In genomic region chr9:96014078-96014477, GRCh38 we compare ENCODE assay signal across 11 cellular contexts.
DNase-seq lines count a peak whose midpoint lies in the region; ATAC-seq and TF ChIP-seq lines count a peak whose summit lies in the region.
"Had no signal": no experiment of that assay in that cellular context is flagged by ENCODE, and none has a peak within 500 bp of the region (broad histone marks: within the 10 kb centered on the region; RNA-seq: fewer than 3 reads in every experiment).

No MANE protein-coding gene starts in this region.

- CTCF ChIA-PET in activated CD8-positive, alpha-beta T cell treated with anti-CD3 and anti-CD28 coated beads for 36 hours (lab: Charles Lee), result interaction anchor here (0.7 kb wide), 1 partner anchor 203 kb away, joined by 3 read pairs; no protein-coding TSS in a partner anchor

- peaks cover 7% of the 10 kb centered on the region for H3K36me3 Mint-ChIP-seq in T-helper 17 cell (ENCODE audit: low read depth)
- H3K36me3 Mint-ChIP-seq in activated CD8-positive, alpha-beta T cell treated with anti-CD3 and anti-CD28 coated beads for 36 hours (ENCODE audit: low read depth), result peaks cover 34% of the 10 kb centered on the region
- H3K36me3 Mint-ChIP-seq in stimulated activated effector memory CD8-positive, alpha-beta T cell treated with anti-CD3 and anti-CD28 coated beads, Interleukin-12 subunit alpha, Interleukin-12 subunit beta, amount 100 ng/mL, for 72 hours, result peaks cover 18% of the 10 kb centered on the region

- peak overlapping the region; percentile 89 for H3K27ac Mint-ChIP-seq in T-helper 17 cell
- H3K27ac Mint-ChIP-seq in activated CD8-positive, alpha-beta T cell treated with anti-CD3 and anti-CD28 coated beads for 36 hours, result peak overlapping the region; percentile 100
- peak overlapping the region; percentile 99 for H3K27ac Mint-ChIP-seq in stimulated activated effector memory CD8-positive, alpha-beta T cell treated with anti-CD3 and anti-CD28 coated beads, Interleukin-12 subunit alpha, Interleukin-12 subunit beta, amount 100 ng/mL, for 72 hours
- H3K27ac Mint-ChIP-seq: H9 had no signal

- H3K4me1 Mint-ChIP-seq in T-helper 17 cell, result peaks cover 43% of the 10 kb centered on the region
- H3K4me1 Mint-ChIP-seq in activated CD8-positive, alpha-beta T cell treated with anti-CD3 and anti-CD28 coated beads for 36 hours (ENCODE audit: low read depth), result peaks cover 56% of the 10 kb centered on the region
- peaks cover 60% of the 10 kb centered on the region for H3K4me1 Mint-ChIP-seq in stimulated activated effector memory CD8-positive, alpha-beta T cell treated with anti-CD3 and anti-CD28 coated beads, Interleukin-12 subunit alpha, Interleukin-12 subunit beta, amount 100 ng/mL, for 72 hours
- H3K4me1 Mint-ChIP-seq: H9 had no signal

- no peaks in the 10 kb centered on the region for H3K27me3 Mint-ChIP-seq in T-helper 17 cell
- H3K27me3 Mint-ChIP-seq in activated CD8-positive, alpha-beta T cell treated with anti-CD3 and anti-CD28 coated beads for 36 hours, result no peaks in the 10 kb centered on the region

- DNase-seq in T-helper 17 cell (peak in 2 of 3 donors; percentile 32 to 38), HuH-7 (ENCODE audit: low spot score) (no peak)
- DNase-seq in activated CD8-positive, alpha-beta T cell treated with anti-CD3 and anti-CD28 coated beads for 36 hours, result peak; percentile 74
- DNase-seq in central memory CD4-positive, alpha-beta T cell, result peak; percentile 56
- peak in 1 of 2 donors; percentile 62 for DNase-seq in stimulated activated effector memory CD8-positive, alpha-beta T cell treated with anti-CD3 and anti-CD28 coated beads, Interleukin-12 subunit alpha, Interleukin-12 subunit beta, amount 100 ng/mL, for 72 hours (ENCODE audit: low spot score in 2 of 2)
- DNase-seq: adrenal gland, H9, mesenchymal stem cell, MG63 had no signal

- H3K9me3 Mint-ChIP-seq in activated CD8-positive, alpha-beta T cell treated with anti-CD3 and anti-CD28 coated beads for 36 hours, result peaks cover 5% of the 10 kb centered on the region
- no peaks in the 10 kb centered on the region for H3K9me3 Mint-ChIP-seq in stimulated activated effector memory CD8-positive, alpha-beta T cell treated with anti-CD3 and anti-CD28 coated beads, Interleukin-12 subunit alpha, Interleukin-12 subunit beta, amount 100 ng/mL, for 72 hours
- H3K9me3 Mint-ChIP-seq: H9 had no signal

- no peak for TF ChIP-seq CTCF in activated CD8-positive, alpha-beta T cell treated with anti-CD3 and anti-CD28 coated beads for 36 hours (IDR thresholded peaks at IDR 0.05)

- POLR2A ChIA-PET in activated CD8-positive, alpha-beta T cell treated with anti-CD3 and anti-CD28 coated beads for 36 hours (lab: Charles Lee), result interaction anchor here (1.1 to 1.7 kb wide), 2 partner anchors 12 to 139 kb away, joined by 3 to 4 read pairs; partner anchors contain the start of gene ERCC6L2

- H3K9me3 ChIP-seq in T-helper 17 cell (ENCODE audit: control insufficient read depth, low read length, poor library complexity, severe bottlenecking), result no peaks in the 10 kb centered on the region
- H3K9me3 ChIP-seq: adrenal gland, MG63 had no signal

- ATAC-seq in T-helper 17 cell (peak; percentile 85), HG03342 (IDR thresholded peaks at IDR 0.05; ENCODE audit: unreplicated experiment) (no peak), HG03135 (IDR thresholded peaks at IDR 0.05; ENCODE audit: unreplicated experiment) (no peak)
- peak; percentile 45 for ATAC-seq in activated CD8-positive, alpha-beta T cell treated with anti-CD3 and anti-CD28 coated beads for 36 hours
- peak; percentile 29 for ATAC-seq in stimulated activated effector memory CD8-positive, alpha-beta T cell treated with anti-CD3 and anti-CD28 coated beads, Interleukin-12 subunit alpha, Interleukin-12 subunit beta, amount 100 ng/mL, for 72 hours

- peak overlapping the region; percentile 83 for H3K4me3 Mint-ChIP-seq in T-helper 17 cell
- peak overlapping the region; percentile 60 for H3K4me3 Mint-ChIP-seq in activated CD8-positive, alpha-beta T cell treated with anti-CD3 and anti-CD28 coated beads for 36 hours
- peak overlapping the region; percentile 67 for H3K4me3 Mint-ChIP-seq in stimulated activated effector memory CD8-positive, alpha-beta T cell treated with anti-CD3 and anti-CD28 coated beads, Interleukin-12 subunit alpha, Interleukin-12 subunit beta, amount 100 ng/mL, for 72 hours
- H3K4me3 Mint-ChIP-seq: H9 had no signal

- intact Hi-C loops in activated CD8-positive, alpha-beta T cell treated with anti-CD3 and anti-CD28 coated beads for 36 hours (cut with micrococcal nuclease), result no loop called here

Comparison
In these comparisons a context has a peak if more than half of its experiments do, and no peak if none do; other contexts are left out.
1. ATAC-seq: peak in T-helper 17 cell (single experiment), activated CD8-positive, alpha-beta T cell treated with anti-CD3 and anti-CD28 coated beads for 36 hours (single experiment) and stimulated activated effector memory CD8-positive, alpha-beta T cell treated with anti-CD3 and anti-CD28 coated beads, Interleukin-12 subunit alpha, Interleukin-12 subunit beta, amount 100 ng/mL, for 72 hours (single experiment); none in HG03342 (single experiment) and HG03135 (single experiment).
2. Peak in every context shown above with its lines, with median percentiles within 50 percentile points of each other: H3K27ac Mint-ChIP-seq and H3K4me3 Mint-ChIP-seq.